ENCODE assay signal across 10 cellular contexts in genomic region chr10:77889277-77889903, GRCh38. TPM values are rescaled to one million over a fixed set of nuclear protein-coding genes. Genes with fewer than 3 reads are reported as not detected.
A peak's percentile ranks its signal among the peaks of the same experiment; 100 is the strongest.
DNase-seq lines count a peak whose midpoint lies in the region; ATAC-seq and TF ChIP-seq lines count a peak whose summit lies in the region.
"Had no signal": no experiment of that assay in that cellular context is flagged by ENCODE, and none has a peak within 500 bp of the region (broad histone marks: within the 10 kb centered on the region; RNA-seq: fewer than 3 reads in every experiment).

No MANE protein-coding gene starts in this region.

- H3K4me3 ChIP-seq in iPS-20b (ENCODE audit: low read length) (peak overlapping the region; percentile 14; the same call in 1 of the 2 replicates), BE2C (ENCODE audit: low read depth, low read length) (no peak overlapping the region), aorta (ENCODE audit: low read length in 2 of 2) (no peak overlapping the region)

- H3K27me3 ChIP-seq in iPS-20b (ENCODE audit: insufficient read depth, low read length) (no peaks in the 10 kb centered on the region), BE2C (no peaks in the 10 kb centered on the region), aorta (ENCODE audit: control insufficient read depth in 1 of 2, insufficient read depth in 2 of 2, low read length in 1 of 2) (no peaks in the 10 kb centered on the region)

- TF ChIP-seq CTCF in BE2C (IDR thresholded peaks at IDR 0.05; ENCODE audit: low read depth, low read length), result no peak

- DNase-seq in HPDE6-E6E7 (ENCODE audit: extremely low spot score) (peak; percentile 32), amygdala (lab: John Stamatoyannopoulos, UW) (peak in 41 of 56 donors; percentile 10 to 79 (median 47)), sciatic nerve (ENCODE audit: low spot score) (no peak), BE2C (no peak), NCI-H1694 treated with DMSO at 0.1 percent for 48 hours (lab: John Stamatoyannopoulos, UW) (no peak), aorta (no peak)
- DNase-seq: GOT3, NCI-H1436 had no signal

- H3K9ac ChIP-seq in iPS-20b (ENCODE audit: low read depth, low read length), result peak overlapping the region; percentile 40; the same call in 1 of the 2 replicates

- ATAC-seq in sciatic nerve, result peak; percentile 54
- no peak for ATAC-seq in HG02678 (IDR thresholded peaks at IDR 0.05; ENCODE audit: unreplicated experiment)
- ATAC-seq in aorta (ENCODE audit: low FRiP score), result no peak

- H3K9me3 ChIP-seq in iPS-20b (ENCODE audit: insufficient read depth, low read depth, low read length) (no peaks in the 10 kb centered on the region), BE2C (no peaks in the 10 kb centered on the region), aorta (ENCODE audit: control insufficient read depth, low read length) (no peaks in the 10 kb centered on the region)

- peak overlapping the region; percentile 6 for H3K27ac ChIP-seq in iPS-20b (ENCODE audit: low read length)
- no peak overlapping the region for H3K27ac ChIP-seq in aorta (ENCODE audit: low read depth in 1 of 2, low read length in 2 of 2)

- 70 to 75% methylated on average over 8 of the region's 8 CpGs for WGBS in aorta, 2 donors

- intact Hi-C loops in sciatic nerve (cut with DNase I), result no loop called here
- intact Hi-C loops in aorta (cut with DNase I), result no loop called here

- no peaks in the 10 kb centered on the region for H3K36me3 ChIP-seq in iPS-20b (ENCODE audit: insufficient read depth, low read depth, low read length)
- H3K36me3 ChIP-seq in BE2C, result no peaks in the 10 kb centered on the region
- H3K36me3 ChIP-seq in aorta (ENCODE audit: control insufficient read depth in 1 of 2, insufficient read depth in 2 of 2, low read length in 1 of 2), result no peaks in the 10 kb centered on the region

- H3K4me1 ChIP-seq in iPS-20b (ENCODE audit: insufficient read depth, low read length) (peaks cover 59% of the 10 kb centered on the region), BE2C (peaks cover 19% of the 10 kb centered on the region), aorta (ENCODE audit: control insufficient read depth in 1 of 2, insufficient read depth in 2 of 2, low read length in 2 of 2) (peaks cover 0 to 3% of the 10 kb centered on the region in 2 donors)

RNA-seq across cellular contexts. Expression of gene DLG5, which starts 37.2 kb away (rescaled TPM):
- total RNA-seq in sciatic nerve (31.3 TPM), aorta (10 to 100 TPM; 50.5 to 70.6 TPM)
- 78.4 TPM for polyA plus RNA-seq in BE2C (2012; ENCODE audit: insufficient read depth, insufficient read length, low read depth)
- 10 to 100 TPM; 10.0 to 20.3 TPM for polyA plus RNA-seq in aorta

Comparison
In these comparisons a context has a peak if more than half of its experiments do, and no peak if none do; other contexts are left out.
1. DNase-seq: peak in HPDE6-E6E7 (single experiment) and amygdala (41 of 56); none in sciatic nerve (single experiment), BE2C (single experiment), NCI-H1694 treated with DMSO at 0.1 percent for 48 hours (single experiment) and aorta (0 of 2).